In genomic region chr13:110713642-110713952, GRCh38 we compare ENCODE assay signal across 8 cellular contexts. TPM values are rescaled to one million over a fixed set of nuclear protein-coding genes. Genes with fewer than 3 reads are reported as not detected.
DNase-seq lines count a peak whose midpoint lies in the region; ATAC-seq and TF ChIP-seq lines count a peak whose summit lies in the region.

TSS of gene ING1 (plus strand) at chr13:110713700. CDS start at chr13:110714150, 450 bp downstream.

- WGBS in mesodermal cell (ENCODE audit: insufficient coverage in 2 of 2), 2 experiments: 0% methylated on average over 1 to 29 of the region's 45 CpGs
- WGBS in aorta, 2 donors: 0 to 1% methylated on average over 4 to 45 of the region's 45 CpGs

- CTCF ChIA-PET in MCF 10A (lab: Yijun Ruan, JAX): interaction anchor here (0.8 kb wide), 1 partner anchor 8 kb away, joined by 3 read pairs; no protein-coding TSS in a partner anchor

- H3K4me3 ChIP-seq in right atrium auricular region (peak within 1 kb of the TSS; percentile 65 to 82), mesodermal cell (ENCODE audit: extremely low read depth, insufficient read depth, low read length, poor library complexity, severe bottlenecking) (peak within 1 kb of the TSS; percentile 94), aorta (ENCODE audit: low read length in 2 of 2) (peak within 1 kb of the TSS; percentile 62 to 98)

- peaks cover 0 to 28% of the 10 kb centered on the region in 2 donors for H3K4me1 ChIP-seq in right atrium auricular region
- H3K4me1 ChIP-seq in mesodermal cell (ENCODE audit: control insufficient read depth, insufficient read depth, low read length, poor library complexity, severe bottlenecking): no peaks in the 10 kb centered on the region
- H3K4me1 ChIP-seq in aorta (ENCODE audit: control insufficient read depth in 1 of 2, insufficient read depth in 2 of 2, low read length in 2 of 2): no peaks in the 10 kb centered on the region

- no peaks in the 10 kb centered on the region for H3K27me3 Mint-ChIP-seq in MCF 10A (ENCODE audit: insufficient read depth, unreplicated experiment)

- H3K27ac ChIP-seq in right atrium auricular region: peak within 1 kb of the TSS; percentile 99 to 100
- peak within 1 kb of the TSS; percentile 100 for H3K27ac ChIP-seq in mesodermal cell (ENCODE audit: low read depth, low read length, severe bottlenecking)
- H3K27ac ChIP-seq in aorta (ENCODE audit: low read depth in 1 of 2, low read length in 2 of 2): peak within 1 kb of the TSS; percentile 79 to 98

- H3K36me3 ChIP-seq in right atrium auricular region: no peaks in the 10 kb centered on the region
- H3K36me3 ChIP-seq in mesodermal cell (ENCODE audit: control insufficient read depth, insufficient read depth, low read length): peaks cover 4% of the 10 kb centered on the region
- H3K36me3 ChIP-seq in aorta (ENCODE audit: control insufficient read depth in 1 of 2, insufficient read depth in 2 of 2, low read length in 1 of 2): no peaks in the 10 kb centered on the region

- no peak for TF ChIP-seq CTCF in right atrium auricular region (IDR thresholded peaks at IDR 0.05)
- no peak for TF ChIP-seq CTCF in MCF 10A (IDR thresholded peaks at IDR 0.05; ENCODE audit: unreplicated experiment)

- intact Hi-C loops in Right ventricle myocardium inferior (cut with DNase I): loop anchor here (2.0 to 10.0 kb wide), 3 partner anchors 97 to 501 kb away; no protein-coding TSS in a partner anchor
- intact Hi-C loops in MCF 10A (cut with micrococcal nuclease): loop anchor here (1.0 to 10.0 kb wide), 2 partner anchors 97 to 341 kb away; no protein-coding TSS in a partner anchor
- intact Hi-C loops in aorta (cut with DNase I): loop anchor here in 1 of 2 donors (5.0 kb wide), 1 partner anchor 159 kb away; no protein-coding TSS in a partner anchor

- H3K9me3 Mint-ChIP-seq in MCF 10A (ENCODE audit: unreplicated experiment): no peaks in the 10 kb centered on the region

- H3K27me3 ChIP-seq in right atrium auricular region: no peaks in the 10 kb centered on the region
- H3K27me3 ChIP-seq in aorta (ENCODE audit: control insufficient read depth in 1 of 2, insufficient read depth in 2 of 2, low read length in 1 of 2): no peaks in the 10 kb centered on the region

- DNase-seq in right atrium auricular region (ENCODE audit: low spot score) (no peak), Right ventricle myocardium inferior (ENCODE audit: missing footprints) (no peak), MCF 10A (ENCODE audit: unreplicated experiment) (no peak), aorta (no peak), NAMALWA (ENCODE audit: low spot score) (no peak), superior temporal gyrus (ENCODE audit: extremely low spot score) (no peak)

- peak within 1 kb of the TSS; percentile 96 for H3K27ac Mint-ChIP-seq in MCF 10A (ENCODE audit: low read depth, unreplicated experiment)

- BruUV-seq in MCF 10A (replicated peaks; lab: Mats Ljungman, UMichigan): no TSS peak

- H3K9me3 ChIP-seq in right atrium auricular region: no peaks in the 10 kb centered on the region
- H3K9me3 ChIP-seq in mesodermal cell (ENCODE audit: control insufficient read depth, low read length): no peaks in the 10 kb centered on the region
- no peaks in the 10 kb centered on the region for H3K9me3 ChIP-seq in aorta (ENCODE audit: control insufficient read depth, low read length)

- no peak for ATAC-seq in Right ventricle myocardium inferior
- no peak for ATAC-seq in aorta (ENCODE audit: low FRiP score)
- no peak for ATAC-seq in GM19455 (IDR thresholded peaks at IDR 0.05; ENCODE audit: unreplicated experiment)

- peaks cover 19% of the 10 kb centered on the region for H3K36me3 Mint-ChIP-seq in MCF 10A (ENCODE audit: insufficient read depth, unreplicated experiment)

- POLR2A ChIA-PET in MCF 10A (lab: Yijun Ruan, JAX): interaction anchor here (0.7 to 5.4 kb wide), 5 partner anchors 9 to 200 kb away, joined by 4 to 125 read pairs (median 38); partner anchors contain the start of genes ANKRD10, CARS2 and NAXD

- H3K4me1 Mint-ChIP-seq in MCF 10A (ENCODE audit: insufficient read depth, unreplicated experiment): no peaks in the 10 kb centered on the region

- H3K4me3 Mint-ChIP-seq in MCF 10A (ENCODE audit: unreplicated experiment): peak within 1 kb of the TSS; percentile 92

RNA-seq across cellular contexts. Expression of gene ING1, which starts in this region (rescaled TPM):
- total RNA-seq in right atrium auricular region (1 to 10 TPM; 8.2 to 9.0 TPM), Right ventricle myocardium inferior (7.8 TPM), MCF 10A (2022) (7.4 and 10.0 TPM in 2 replicates), aorta (10 to 100 TPM; 10.5 to 10.6 TPM)
- polyA plus RNA-seq in mesodermal cell (2013, experiment 1 of 2): 24.1 TPM
- polyA plus RNA-seq in mesodermal cell (2013, experiment 2 of 2): 22.8 TPM
- 10 to 100 TPM in 1 of 2 donors, 1 to 10 TPM in 1; 7.4 to 16.8 TPM for polyA plus RNA-seq in aorta
